ENCODE assay signal across 16 cellular contexts in genomic region chr11:3119141-3119821, GRCh38. TPM values are rescaled to one million over a fixed set of nuclear protein-coding genes. Genes with fewer than 3 reads are reported as not detected.
DNase-seq lines count a peak whose midpoint lies in the region; ATAC-seq and TF ChIP-seq lines count a peak whose summit lies in the region.
"Had no signal": no experiment of that assay in that cellular context is flagged by ENCODE, and none has a peak within 500 bp of the region (broad histone marks: within the 10 kb centered on the region; RNA-seq: fewer than 3 reads in every experiment).

No MANE protein-coding gene starts in this region.

- no peaks in the 10 kb centered on the region for H3K27me3 ChIP-seq in vagina
- H3K27me3 ChIP-seq: MG63 had no signal

- peaks cover 0 to 33% of the 10 kb centered on the region in 2 donors for H3K36me3 ChIP-seq in vagina
- H3K36me3 ChIP-seq: MG63 had no signal

- H3K4me1 ChIP-seq in vagina: peaks cover 34% of the 10 kb centered on the region

- H3K4me1 Mint-ChIP-seq in progenitor cell of endocrine pancreas (ENCODE audit: low read depth): no peaks in the 10 kb centered on the region
- H3K4me1 Mint-ChIP-seq in effector memory CD8-positive, alpha-beta T cell (ENCODE audit: low read depth in 2 of 2): peaks cover 0 to 3% of the 10 kb centered on the region in 2 donors
- H3K4me1 Mint-ChIP-seq: CD8-positive, alpha-beta memory T cell; GM23338 had no signal

- H3K27ac ChIP-seq in vagina: peak overlapping the region; percentile 27
- H3K27ac ChIP-seq: 22Rv1, KMS-11 had no signal

- peak; percentile 19 for DNase-seq in activated CD4-positive, CD25-positive, alpha-beta regulatory T cell treated with anti-CD3 and anti-CD28 coated beads, Interleukin-2, amount 50 U/mL, for 72 hours
- no peak for DNase-seq in activated CD4-positive, CD25-positive, alpha-beta regulatory T cell (lab: John Stamatoyannopoulos, UW)
- DNase-seq in stimulated activated CD4-positive, alpha-beta T cell treated with anti-CD3 and anti-CD28 coated beads, Interleukin-15, amount 100 ng/mL, for 24 hours: peak; percentile 0
- no peak for DNase-seq in stimulated activated CD4-positive, alpha-beta T cell treated with anti-CD3 and anti-CD28 coated beads, Interleukin-4, amount 100 ng/mL, for 4 hours
- DNase-seq in progenitor cell of endocrine pancreas (ENCODE audit: low spot score, unreplicated experiment) (peak; percentile 7), vagina (ENCODE audit: extremely low spot score in 2 of 2) (no peak), NCI-H2196 treated with DMSO at 0.1 percent for 48 hours (lab: John Stamatoyannopoulos, UW; ENCODE audit: unreplicated experiment) (no peak)
- DNase-seq in effector memory CD8-positive, alpha-beta T cell: no peak
- DNase-seq: CD8-positive, alpha-beta memory T cell; MG63; NCI-H1092 treated with DMSO at 0.1 percent for 48 hours; NCI-H1694 treated with DMSO at 0.1 percent for 48 hours; PC-3 had no signal

- intact Hi-C loops in vagina (cut with DNase I): no loop called here

- H3K27ac Mint-ChIP-seq in progenitor cell of endocrine pancreas: no peak overlapping the region
- no peak overlapping the region for H3K27ac Mint-ChIP-seq in effector memory CD8-positive, alpha-beta T cell
- H3K27ac Mint-ChIP-seq: CD8-positive, alpha-beta memory T cell; GM23338 had no signal

- H3K4me3 ChIP-seq in vagina: no peak overlapping the region
- H3K4me3 ChIP-seq: GM23338, MG63 had no signal

- peaks cover 5% of the 10 kb centered on the region for H3K27me3 Mint-ChIP-seq in progenitor cell of endocrine pancreas
- H3K27me3 Mint-ChIP-seq in effector memory CD8-positive, alpha-beta T cell: no peaks in the 10 kb centered on the region
- H3K27me3 Mint-ChIP-seq: CD8-positive, alpha-beta memory T cell had no signal

- no peak overlapping the region for H3K4me3 Mint-ChIP-seq in progenitor cell of endocrine pancreas (ENCODE audit: low read depth)
- H3K4me3 Mint-ChIP-seq in effector memory CD8-positive, alpha-beta T cell: no peak overlapping the region
- H3K4me3 Mint-ChIP-seq: CD8-positive, alpha-beta memory T cell; GM23338 had no signal

- peaks cover 19% of the 10 kb centered on the region for H3K9me3 Mint-ChIP-seq in progenitor cell of endocrine pancreas (ENCODE audit: low read depth)
- H3K9me3 Mint-ChIP-seq in effector memory CD8-positive, alpha-beta T cell: no peaks in the 10 kb centered on the region

- ATAC-seq in effector memory CD8-positive, alpha-beta T cell (replicated peaks): no peak
- ATAC-seq: GM23338, PC-3 had no signal

- no peak for TF ChIP-seq POLR2A in vagina (IDR thresholded peaks at IDR 0.05)

- no peaks in the 10 kb centered on the region for H3K9me3 ChIP-seq in vagina

- no peak for TF ChIP-seq CTCF in progenitor cell of endocrine pancreas (IDR thresholded peaks at IDR 0.05; ENCODE audit: unreplicated experiment)
- TF ChIP-seq CTCF in vagina (IDR thresholded peaks at IDR 0.05): no peak

- peaks cover 16% of the 10 kb centered on the region for H3K36me3 Mint-ChIP-seq in progenitor cell of endocrine pancreas (ENCODE audit: insufficient read depth)
- peaks cover 20% of the 10 kb centered on the region for H3K36me3 Mint-ChIP-seq in effector memory CD8-positive, alpha-beta T cell (ENCODE audit: insufficient read depth)

RNA-seq across cellular contexts. Expression of gene OSBPL5, which starts 45.8 kb away (rescaled TPM):
- 11.9 and 13.3 TPM in 2 replicates for total RNA-seq in progenitor cell of endocrine pancreas
- total RNA-seq in vagina: 88.4 TPM

Comparison
In these comparisons a context has a peak if more than half of its experiments do, and no peak if none do; other contexts are left out.
1. DNase-seq: peak in activated CD4-positive, CD25-positive, alpha-beta regulatory T cell treated with anti-CD3 and anti-CD28 coated beads, Interleukin-2, amount 50 U/mL, for 72 hours (single experiment), stimulated activated CD4-positive, alpha-beta T cell treated with anti-CD3 and anti-CD28 coated beads, Interleukin-15, amount 100 ng/mL, for 24 hours (single experiment) and progenitor cell of endocrine pancreas (single experiment); none in activated CD4-positive, CD25-positive, alpha-beta regulatory T cell (0 of 4), stimulated activated CD4-positive, alpha-beta T cell treated with anti-CD3 and anti-CD28 coated beads, Interleukin-4, amount 100 ng/mL, for 4 hours (0 of 2), vagina (0 of 2), effector memory CD8-positive, alpha-beta T cell (0 of 3) and NCI-H2196 treated with DMSO at 0.1 percent for 48 hours (single experiment).